ENCODE assay signal across 19 cellular contexts in genomic region chr9:137755261-137755927, GRCh38.
DNase-seq lines count a peak whose midpoint lies in the region; ATAC-seq and TF ChIP-seq lines count a peak whose summit lies in the region.
"Had no signal": no experiment of that assay in that cellular context is flagged by ENCODE, and none has a peak within 500 bp of the region (broad histone marks: within the 10 kb centered on the region; RNA-seq: fewer than 3 reads in every experiment).

No MANE protein-coding gene starts in this region.

- POLR2A ChIA-PET in HEK293 (lab: Yijun Ruan, JAX), result no interaction called here
- POLR2A ChIA-PET in activated CD4-positive, alpha-beta T cell treated with anti-CD3 and anti-CD28 coated beads for 36 hours (lab: Charles Lee), result interaction anchor here (0.6 kb wide), 1 partner anchor 56 kb away, joined by 3 read pairs; no protein-coding TSS in a partner anchor

- no peaks in the 10 kb centered on the region for H3K27me3 Mint-ChIP-seq in effector memory CD8-positive, alpha-beta T cell
- no peaks in the 10 kb centered on the region for H3K27me3 Mint-ChIP-seq in activated CD4-positive, alpha-beta T cell treated with anti-CD3 and anti-CD28 coated beads for 36 hours

- H3K27ac Mint-ChIP-seq in activated naive CD4-positive, alpha-beta T cell treated with anti-CD3 and anti-CD28 coated beads, Interleukin-2, amount 50 U/mL, for 72 hours, result peak overlapping the region; percentile 51 to 84
- H3K27ac Mint-ChIP-seq in effector memory CD8-positive, alpha-beta T cell, result peak overlapping the region; percentile 41 to 57
- no peak overlapping the region for H3K27ac Mint-ChIP-seq in activated CD4-positive, alpha-beta T cell treated with anti-CD3 and anti-CD28 coated beads for 36 hours

- H3K4me3 ChIP-seq in HEK293 (ENCODE audit: low read depth, low read length) (no peak overlapping the region), thyroid gland (replicated peaks in 1 of 3) (no peak overlapping the region)
- H3K4me3 ChIP-seq: SJSA1 had no signal

- TF ChIP-seq POLR2A in thyroid gland (IDR thresholded peaks at IDR 0.05), result no peak

- peaks cover 0 to 5% of the 10 kb centered on the region in 2 donors for H3K9me3 Mint-ChIP-seq in activated naive CD4-positive, alpha-beta T cell treated with anti-CD3 and anti-CD28 coated beads, Interleukin-2, amount 50 U/mL, for 72 hours
- peaks cover 0 to 4% of the 10 kb centered on the region in 2 donors for H3K9me3 Mint-ChIP-seq in effector memory CD8-positive, alpha-beta T cell
- peaks cover 13% of the 10 kb centered on the region for H3K9me3 Mint-ChIP-seq in activated CD4-positive, alpha-beta T cell treated with anti-CD3 and anti-CD28 coated beads for 36 hours (ENCODE audit: low read depth)

- H3K4me1 ChIP-seq in HEK293 (ENCODE audit: control insufficient read depth, insufficient read depth, low read length), result no peaks in the 10 kb centered on the region
- H3K4me1 ChIP-seq in thyroid gland, result peaks cover 5% of the 10 kb centered on the region in 2 donors
- H3K4me1 ChIP-seq: BE2C had no signal

- ATAC-seq in activated naive CD4-positive, alpha-beta T cell treated with anti-CD3 and anti-CD28 coated beads, Interleukin-2, amount 50 U/mL, for 72 hours, result no peak
- no peak for ATAC-seq in effector memory CD8-positive, alpha-beta T cell (replicated peaks)
- ATAC-seq in activated CD4-positive, alpha-beta T cell treated with anti-CD3 and anti-CD28 coated beads for 36 hours, result no peak
- ATAC-seq: Right ventricle myocardium inferior had no signal

- H3K27me3 ChIP-seq in thyroid gland, result no peaks in the 10 kb centered on the region
- H3K27me3 ChIP-seq: BE2C, SJSA1 had no signal

- no peaks in the 10 kb centered on the region for H3K9me3 ChIP-seq in HEK293 (ENCODE audit: control insufficient read depth, insufficient read depth, low read depth, low read length)
- no peaks in the 10 kb centered on the region for H3K9me3 ChIP-seq in thyroid gland
- H3K9me3 ChIP-seq: BE2C, SJSA1 had no signal

- peaks cover 55 to 78% of the 10 kb centered on the region in 2 donors for H3K36me3 Mint-ChIP-seq in activated naive CD4-positive, alpha-beta T cell treated with anti-CD3 and anti-CD28 coated beads, Interleukin-2, amount 50 U/mL, for 72 hours
- H3K36me3 Mint-ChIP-seq in effector memory CD8-positive, alpha-beta T cell (ENCODE audit: insufficient read depth), result peaks cover 55% of the 10 kb centered on the region
- H3K36me3 Mint-ChIP-seq in activated CD4-positive, alpha-beta T cell treated with anti-CD3 and anti-CD28 coated beads for 36 hours (ENCODE audit: low read depth), result peaks cover 77% of the 10 kb centered on the region

- H3K36me3 ChIP-seq in HEK293 (ENCODE audit: control insufficient read depth in 2 of 2, insufficient read depth in 1 of 2, low read length in 2 of 2) (peaks cover 0 to 79% of the 10 kb centered on the region in 2 experiments; a peak in 2 of 3 replicates), thyroid gland (peaks cover 18 to 21% of the 10 kb centered on the region in 2 donors)

- H3K27ac ChIP-seq in HEK293 (ENCODE audit: extremely low read depth, low read depth, low read length) (no peak overlapping the region), thyroid gland (no peak overlapping the region)
- H3K27ac ChIP-seq: SJSA1 had no signal

- peaks cover 35 to 36% of the 10 kb centered on the region in 2 donors for H3K4me1 Mint-ChIP-seq in effector memory CD8-positive, alpha-beta T cell (ENCODE audit: low read depth in 2 of 2)
- peaks cover 35% of the 10 kb centered on the region for H3K4me1 Mint-ChIP-seq in activated CD4-positive, alpha-beta T cell treated with anti-CD3 and anti-CD28 coated beads for 36 hours

- no peak for DNase-seq in activated naive CD4-positive, alpha-beta T cell treated with anti-CD3 and anti-CD28 coated beads, Interleukin-2, amount 50 U/mL, for 72 hours (ENCODE audit: low spot score in 2 of 2)
- DNase-seq in activated naive CD4-positive, alpha-beta T cell treated with Interleukin-2 at 50 U/mL for 16 hours, result no peak
- no peak for DNase-seq in effector memory CD8-positive, alpha-beta T cell
- DNase-seq in thyroid gland, result peak; percentile 65 to 75
- DNase-seq in activated CD4-positive, alpha-beta T cell treated with anti-CD3 and anti-CD28 coated beads for 36 hours, result no peak
- no peak for DNase-seq in T1000 (lab: John Stamatoyannopoulos, UW)
- DNase-seq: BE2C, DMS79, Karpas-422, NCI-H1417, NCI-H1694 treated with DMSO at 0.1 percent for 48 hours, NCI-H2081 treated with DMSO at 0.1 percent for 48 hours, NCI-H446, NCI-H526, OCI-M1 had no signal

- no peak for TF ChIP-seq CTCF in HEK293 (tag by site-specific recombination; IDR thresholded peaks at IDR 0.05)
- no peak for TF ChIP-seq CTCF in thyroid gland (IDR thresholded peaks at IDR 0.05)

- no peak overlapping the region for H3K4me3 Mint-ChIP-seq in effector memory CD8-positive, alpha-beta T cell
- H3K4me3 Mint-ChIP-seq in activated CD4-positive, alpha-beta T cell treated with anti-CD3 and anti-CD28 coated beads for 36 hours, result no peak overlapping the region
- H3K4me3 Mint-ChIP-seq: IgD-negative memory B cell had no signal

- CTCF ChIA-PET in HEK293 (lab: Yijun Ruan, JAX), result interaction anchor here (0.6 kb wide), 1 partner anchor 77 kb away, joined by 6 read pairs; no protein-coding TSS in a partner anchor
- CTCF ChIA-PET in activated CD4-positive, alpha-beta T cell treated with anti-CD3 and anti-CD28 coated beads for 36 hours (lab: Charles Lee), result no interaction called here

- intact Hi-C loops in thyroid gland (cut with DNase I), result no loop called here
- intact Hi-C loops in activated CD4-positive, alpha-beta T cell treated with anti-CD3 and anti-CD28 coated beads for 36 hours (cut with DNase I, micrococcal nuclease), result no loop called here

- 50 to 57% methylated on average over 7 of the region's 7 CpGs for WGBS in thyroid gland, 2 donors

TF ChIP-seq in HEK293, 187 proteins besides CTCF, POLR2A, EP300 and RAD21:
- no peak for TF ChIP-seq PBX3 (CRISPR knock-in tag; IDR thresholded peaks at IDR 0.05)
- peak; percentile 100 for TF ChIP-seq ZNF184 (tag by site-specific recombination; IDR thresholded peaks at IDR 0.05)
- no peak for TF ChIP-seq ZNF202 (tag by site-specific recombination; IDR thresholded peaks at IDR 0.05; ENCODE audit: borderline replicate concordance)
- TF ChIP-seq HOXD13 (CRISPR knock-in tag; IDR thresholded peaks at IDR 0.05; ENCODE audit: borderline replicate concordance), result no peak

Comparison
In these comparisons a context has a peak if more than half of its experiments do, and no peak if none do; other contexts are left out.
1. DNase-seq: peak in thyroid gland (2 of 2); none in activated naive CD4-positive, alpha-beta T cell treated with anti-CD3 and anti-CD28 coated beads, Interleukin-2, amount 50 U/mL, for 72 hours (0 of 2), activated naive CD4-positive, alpha-beta T cell treated with Interleukin-2 at 50 U/mL for 16 hours (single experiment), effector memory CD8-positive, alpha-beta T cell (0 of 3), activated CD4-positive, alpha-beta T cell treated with anti-CD3 and anti-CD28 coated beads for 36 hours (single experiment) and T1000 (single experiment).